Comparison of ENCODE assay signal across 16 cellular contexts in genomic region chr6:124995645-124996325, GRCh38.
"Had no signal": no experiment of that assay in that cellular context is flagged by ENCODE, and none has a peak within 500 bp of the region (broad histone marks: within the 10 kb centered on the region; RNA-seq: fewer than 3 reads in every experiment).

No MANE protein-coding gene starts in this region.

- H3K27ac ChIP-seq: coronary artery, testis had no signal

- H3K27ac Mint-ChIP-seq: activated CD4-positive, alpha-beta memory T cell treated with anti-CD3 and anti-CD28 coated beads for 36 hours; activated naive CD8-positive, alpha-beta T cell treated with anti-CD3 and anti-CD28 coated beads for 36 hours; memory B cell; natural killer cell treated with Interleukin-12 subunit alpha and Interleukin-12 subunit beta and Interleukin-15 and Interleukin-18, amount 100 ng/mL, for 72 hours; stimulated activated naive CD8-positive, alpha-beta T cell treated with anti-CD3 and anti-CD28 coated beads, Interleukin-15, Interleukin-2, amounts not matched to agents 100 ng/mL and 50 ng/mL, for 24 hours had no signal

- H3K27me3 Mint-ChIP-seq: activated CD4-positive, alpha-beta memory T cell treated with anti-CD3 and anti-CD28 coated beads for 36 hours; activated naive CD8-positive, alpha-beta T cell treated with anti-CD3 and anti-CD28 coated beads for 36 hours; memory B cell; stimulated activated naive CD8-positive, alpha-beta T cell treated with anti-CD3 and anti-CD28 coated beads, Interleukin-15, Interleukin-2, amounts not matched to agents 100 ng/mL and 50 ng/mL, for 24 hours had no signal

- H3K9me3 ChIP-seq: testis had no signal

- H3K27me3 ChIP-seq: testis had no signal

- H3K9me3 Mint-ChIP-seq: activated CD4-positive, alpha-beta memory T cell treated with anti-CD3 and anti-CD28 coated beads for 36 hours; activated naive CD8-positive, alpha-beta T cell treated with anti-CD3 and anti-CD28 coated beads for 36 hours; activated T-cell treated with anti-CD3 and anti-CD28 coated beads, Interleukin-2, amount 50 U/mL, for 4 hours; natural killer cell treated with Interleukin-12 subunit alpha and Interleukin-12 subunit beta and Interleukin-15 and Interleukin-18, amount 100 ng/mL, for 72 hours; stimulated activated naive CD8-positive, alpha-beta T cell treated with anti-CD3 and anti-CD28 coated beads, Interleukin-15, Interleukin-2, amounts not matched to agents 100 ng/mL and 50 ng/mL, for 24 hours had no signal

- H3K36me3 Mint-ChIP-seq: activated CD4-positive, alpha-beta memory T cell treated with anti-CD3 and anti-CD28 coated beads for 36 hours; activated naive CD8-positive, alpha-beta T cell treated with anti-CD3 and anti-CD28 coated beads for 36 hours; natural killer cell treated with Interleukin-12 subunit alpha and Interleukin-12 subunit beta and Interleukin-15 and Interleukin-18, amount 100 ng/mL, for 72 hours had no signal

- H3K4me1 Mint-ChIP-seq: activated naive CD8-positive, alpha-beta T cell treated with anti-CD3 and anti-CD28 coated beads for 36 hours; memory B cell had no signal

- ATAC-seq: activated T-cell treated with anti-CD3 and anti-CD28 coated beads, Interleukin-2, amount 50 U/mL, for 4 hours; natural killer cell treated with Interleukin-12 subunit alpha and Interleukin-12 subunit beta and Interleukin-15 and Interleukin-18, amount 100 ng/mL, for 72 hours had no signal

- H3K4me3 Mint-ChIP-seq: activated CD4-positive, alpha-beta memory T cell treated with anti-CD3 and anti-CD28 coated beads for 36 hours; activated naive CD8-positive, alpha-beta T cell treated with anti-CD3 and anti-CD28 coated beads for 36 hours; activated T-cell treated with anti-CD3 and anti-CD28 coated beads, Interleukin-2, amount 50 U/mL, for 4 hours; memory B cell; natural killer cell treated with Interleukin-12 subunit alpha and Interleukin-12 subunit beta and Interleukin-15 and Interleukin-18, amount 100 ng/mL, for 72 hours; stimulated activated naive CD8-positive, alpha-beta T cell treated with anti-CD3 and anti-CD28 coated beads, Interleukin-15, Interleukin-2, amounts not matched to agents 100 ng/mL and 50 ng/mL, for 24 hours had no signal

- DNase-seq: activated CD4-positive, alpha-beta memory T cell treated with anti-CD3 and anti-CD28 coated beads for 36 hours; activated gamma-delta T cell; activated naive CD8-positive, alpha-beta T cell treated with anti-CD3 and anti-CD28 coated beads for 36 hours; activated T-cell treated with anti-CD3 and anti-CD28 coated beads, Interleukin-2, amount 50 U/mL, for 4 hours; aorta; effector CD8-positive, alpha-beta T cell; hippocampal formation; nucleus accumbens; stimulated activated CD4-positive, alpha-beta T cell treated with anti-CD3 and anti-CD28 coated beads, Interleukin-15, amount 100 ng/mL, for 24 hours; stimulated activated CD4-positive, alpha-beta T cell treated with anti-CD3 and anti-CD28 coated beads, Interleukin-4, amount 100 ng/mL, for 24 hours; T-helper 9 cell; testis had no signal

- H3K4me3 ChIP-seq: coronary artery, testis had no signal

- H3K4me1 ChIP-seq: testis had no signal
